ENCODE assay signal across 8 cellular contexts in genomic region chr17:49315551-49315951, GRCh38. TPM values are rescaled to one million over a fixed set of nuclear protein-coding genes. Genes with fewer than 3 reads are reported as not detected.
DNase-seq lines count a peak whose midpoint lies in the region; ATAC-seq, FAIRE-seq and TF ChIP-seq lines count a peak whose summit lies in the region.

No MANE protein-coding gene starts in this region.

- peaks cover 13% of the 10 kb centered on the region; the same call in 1 of the 2 replicates for H3K36me3 Mint-ChIP-seq in HFFc6 (ENCODE audit: low read depth)

- peaks cover 31% of the 10 kb centered on the region for H3K4me1 Mint-ChIP-seq in HFFc6 (ENCODE audit: low read depth)

- H4K20me1 ChIP-seq in keratinocyte (ENCODE audit: control insufficient read depth, extremely low read depth, insufficient read depth, low read length), result no peaks in the 10 kb centered on the region

- H3K4me3 ChIP-seq in keratinocyte (ENCODE audit: control insufficient read depth in 2 of 3, extremely low read depth in 1 of 3, insufficient read depth in 2 of 3, low read depth in 1 of 3, low read length in 3 of 3), result no peak overlapping the region

- ATAC-seq in HG03469 (IDR thresholded peaks at IDR 0.05; ENCODE audit: unreplicated experiment), result no peak

- no peak overlapping the region for H3K9ac ChIP-seq in keratinocyte (ENCODE audit: control insufficient read depth, extremely low read depth, insufficient read depth, low read length)

- H3K27ac ChIP-seq in caudate nucleus (ENCODE audit: low read depth, low read length) (peak overlapping the region; percentile 75), keratinocyte (ENCODE audit: control insufficient read depth, insufficient read depth, low read length) (no peak overlapping the region)

- peak overlapping the region; percentile 76 for H3K27ac Mint-ChIP-seq in HFFc6

- no peaks in the 10 kb centered on the region for H3K27me3 ChIP-seq in keratinocyte (ENCODE audit: control insufficient read depth, extremely low read depth, insufficient read depth, low read length)

- peaks cover 2% of the 10 kb centered on the region for H3K9me1 ChIP-seq in keratinocyte (ENCODE audit: control insufficient read depth, extremely low read depth, insufficient read depth, low read length)

- peak overlapping the region; percentile 47 for H3K4me2 ChIP-seq in keratinocyte (ENCODE audit: control insufficient read depth, extremely low read depth, insufficient read depth, low read depth, low read length)

- H3K27me3 Mint-ChIP-seq in HFFc6 (ENCODE audit: insufficient read depth), result no peaks in the 10 kb centered on the region

- no peaks in the 10 kb centered on the region for H3K9me3 Mint-ChIP-seq in HFFc6

- peak overlapping the region; percentile 82 for H3K4me3 Mint-ChIP-seq in HFFc6

- TF ChIP-seq CTCF in D721Med (IDR thresholded peaks at IDR 0.05; ENCODE audit: insufficient read depth, missing control alignments), result peak; percentile 66
- TF ChIP-seq CTCF in HFFc6 (IDR thresholded peaks at IDR 0.05), result peak; percentile 91
- peak; percentile 77 to 85 (median 84) for TF ChIP-seq CTCF in keratinocyte (optimal IDR thresholded peaks at IDR 0.05 in 1 of 3, IDR thresholded peaks at IDR 0.05 in 1 of 3, conservative IDR thresholded peaks at IDR 0.05 in 1 of 3; ENCODE audit: extremely low read depth in 1 of 3, insufficient read depth in 2 of 3, low read length in 3 of 3)

- no peaks in the 10 kb centered on the region for H3K79me2 ChIP-seq in keratinocyte (ENCODE audit: control insufficient read depth, insufficient read depth, low read length)

- DNase-seq in D721Med (ENCODE audit: insufficient read length, low spot score) (no peak), HFFc6 (peak; percentile 91), NCI-H345 (lab: John Stamatoyannopoulos, UW) (peak; percentile 49), caudate nucleus (lab: John Stamatoyannopoulos, UW) (peak in 57 of 61 donors; percentile 6 to 89 (median 58)), keratinocyte (ENCODE audit: low read depth, low spot score) (peak; percentile 46)
- peak; percentile 54 for DNase-seq in activated CD4-positive, CD25-positive, alpha-beta regulatory T cell treated with anti-CD3 and anti-CD28 coated beads, Interleukin-2, amount 50 U/mL, for 16 hours (ENCODE audit: low read depth, low spot score)
- DNase-seq in stimulated activated CD4-positive, alpha-beta T cell treated with anti-CD3 and anti-CD28 coated beads, Interleukin-1b, Interleukin-23, amount 100 ng/mL, for 1 hour (ENCODE audit: low read depth in 2 of 2), result peak; percentile 34 to 60

- no peak overlapping the region for H2AFZ ChIP-seq in keratinocyte (ENCODE audit: control insufficient read depth, low read length)

- peaks cover 4 to 19% of the 10 kb centered on the region in 2 experiments for H3K36me3 ChIP-seq in keratinocyte (ENCODE audit: control insufficient read depth in 2 of 2, extremely low read depth in 1 of 2, insufficient read depth in 2 of 2, low read length in 2 of 2)

- no peaks in the 10 kb centered on the region for H3K9me3 ChIP-seq in keratinocyte (ENCODE audit: control insufficient read depth, low read depth, low read length)

- peaks cover 8% of the 10 kb centered on the region for H3K4me1 ChIP-seq in keratinocyte (ENCODE audit: control insufficient read depth, extremely low read depth, insufficient read depth, low read length)

- FAIRE-seq in D721Med (lab: Jason Lieb, UNC) (no peak), keratinocyte (lab: Jason Lieb, UNC) (peak; percentile 13)

- dilution Hi-C loops in keratinocyte (cut with MboI; ENCODE audit: extremely low pct_ligation_motif_present, low sequenced_read_pairs), result no loop called here

RNA-seq across cellular contexts. Expression of gene ZNF652, which starts 46.5 kb away (rescaled TPM):
- total RNA-seq in HFFc6 (2021; fragmentation: NEBNext Ultra II Directional; extraction: Animal tissue kit (Norgen Biotek cat#: 25700)), result 10 to 100 TPM; 12.0 to 15.5 (median 12.7) TPM
- 5.1 to 8.9 TPM (median 8.5 TPM) in 3 replicates for polyA plus RNA-seq in keratinocyte
- 3.9 TPM for polyA plus RNA-seq in keratinocyte (2011; ENCODE audit: low read depth)
- 3.6 and 4.8 TPM in 2 replicates for polyA plus RNA-seq in keratinocyte (2011; cell fraction: cytosol; rRNA removed)
- polyA plus RNA-seq in keratinocyte (2011; cell fraction: nucleus; rRNA removed), result 12.3 and 12.9 TPM in 2 replicates
- polyA plus RNA-seq in keratinocyte (2012; ENCODE audit: low replicate concordance), result 4.7 and 5.8 TPM in 2 replicates
- 12.7 to 19.0 TPM (median 12.9 TPM) in 3 replicates for polyA minus RNA-seq in keratinocyte
- polyA minus RNA-seq in keratinocyte (2011; cell fraction: cytosol; rRNA and poly(A)+ RNA removed), result 9.4 TPM
- polyA minus RNA-seq in keratinocyte (2011; cell fraction: nucleus; rRNA and poly(A)+ RNA removed), result 11.8 and 22.0 TPM in 2 replicates
